19 cellular contexts compared by ENCODE assay signal in genomic region chr2:39948016-39948719, GRCh38.
A peak's percentile ranks its signal among the peaks of the same experiment; 100 is the strongest.
DNase-seq lines count a peak whose midpoint lies in the region; ATAC-seq, FAIRE-seq and TF ChIP-seq lines count a peak whose summit lies in the region.
"Had no signal": no experiment of that assay in that cellular context is flagged by ENCODE, and none has a peak within 500 bp of the region (broad histone marks: within the 10 kb centered on the region; RNA-seq: fewer than 3 reads in every experiment).

No MANE protein-coding gene starts in this region.

- H4K20me1 ChIP-seq in astrocyte (ENCODE audit: insufficient read depth, low read length), result no peaks in the 10 kb centered on the region
- no peaks in the 10 kb centered on the region for H4K20me1 ChIP-seq in osteoblast (ENCODE audit: insufficient read depth, low read length)

- H3K4me1 Mint-ChIP-seq in HFFc6 (ENCODE audit: low read depth) (peaks cover 60% of the 10 kb centered on the region), astrocyte (ENCODE audit: low read depth, unreplicated experiment) (peaks cover 8% of the 10 kb centered on the region), glutamatergic neuron (ENCODE audit: low read depth, unreplicated experiment) (no peaks in the 10 kb centered on the region)
- H3K4me1 Mint-ChIP-seq: activated naive CD4-positive, alpha-beta T cell treated with anti-CD3 and anti-CD28 coated beads, Interleukin-2, amount 50 U/mL, for 24 hours; neural crest cell had no signal

- H3K4me2 ChIP-seq in astrocyte (ENCODE audit: low read length) (peak overlapping the region; percentile 34), osteoblast (ENCODE audit: insufficient read depth, low read length) (peak overlapping the region; percentile 9)

- H3K9me3 ChIP-seq in astrocyte (ENCODE audit: insufficient read depth, low read depth, low read length), result no peaks in the 10 kb centered on the region
- H3K9me3 ChIP-seq in osteoblast (ENCODE audit: low read depth, low read length), result no peaks in the 10 kb centered on the region
- H3K9me3 ChIP-seq: Peyer's patch, thyroid gland had no signal

- H3K27me3 ChIP-seq in astrocyte (ENCODE audit: insufficient read depth, low read length), result no peaks in the 10 kb centered on the region
- no peaks in the 10 kb centered on the region for H3K27me3 ChIP-seq in osteoblast (ENCODE audit: insufficient read depth, low read length)
- H3K27me3 ChIP-seq: Peyer's patch, thyroid gland had no signal

- peak; percentile 22 for DNase-seq in Daoy (ENCODE audit: low read depth)
- DNase-seq in HFFc6, result peak; percentile 61
- DNase-seq in astrocyte (ENCODE audit: low read depth), result peak; percentile 75
- DNase-seq in osteoblast (ENCODE audit: insufficient read length, low spot score, missing footprints), result no peak
- no peak for DNase-seq in glutamatergic neuron
- no peak for DNase-seq in GM19240 (ENCODE audit: insufficient read length, low spot score)
- no peak for DNase-seq in nucleus accumbens (lab: John Stamatoyannopoulos, UW)
- DNase-seq: central memory CD4-positive, alpha-beta T cell; DND-41; NCI-H2107; NCI-H774; Peyer's patch; right cardiac atrium; stimulated activated CD4-positive, alpha-beta T cell treated with anti-CD3 and anti-CD28 coated beads, Interleukin-4, amount 100 ng/mL, for 1 hour; stimulated activated CD8-positive, alpha-beta memory T cell treated with anti-CD3 and anti-CD28 coated beads, Interleukin-4, amount 100 ng/mL, for 48 hours; thyroid gland had no signal

- no peak overlapping the region for H3K4me3 ChIP-seq in astrocyte (ENCODE audit: insufficient read depth, low read depth, low read length)
- H3K4me3 ChIP-seq in osteoblast (ENCODE audit: insufficient read depth, low read length), result no peak overlapping the region
- H3K4me3 ChIP-seq: Peyer's patch, thyroid gland had no signal

- H3K36me3 ChIP-seq in astrocyte (ENCODE audit: insufficient read depth, low read length) (no peaks in the 10 kb centered on the region), osteoblast (ENCODE audit: insufficient read depth, low read length) (no peaks in the 10 kb centered on the region)
- H3K36me3 ChIP-seq: Peyer's patch, thyroid gland had no signal

- ATAC-seq in GM21825 (IDR thresholded peaks at IDR 0.05; ENCODE audit: unreplicated experiment), result no peak
- ATAC-seq: right cardiac atrium had no signal

- TF ChIP-seq CTCF in HFFc6 (IDR thresholded peaks at IDR 0.05) (no peak), astrocyte (IDR thresholded peaks at IDR 0.05; ENCODE audit: insufficient read depth, low read depth, low read length) (no peak), osteoblast (IDR thresholded peaks at IDR 0.05; ENCODE audit: extremely low read depth, low read depth, low read length) (no peak), glutamatergic neuron (IDR thresholded peaks at IDR 0.05; ENCODE audit: partially characterized antibody, unreplicated experiment) (no peak)

- H3K9me3 Mint-ChIP-seq in HFFc6 (peaks cover 6% of the 10 kb centered on the region; the same call in 1 of the 2 replicates), astrocyte (ENCODE audit: unreplicated experiment) (no peaks in the 10 kb centered on the region), glutamatergic neuron (ENCODE audit: unreplicated experiment) (no peaks in the 10 kb centered on the region)
- H3K9me3 Mint-ChIP-seq: activated naive CD4-positive, alpha-beta T cell treated with anti-CD3 and anti-CD28 coated beads, Interleukin-2, amount 50 U/mL, for 24 hours; neural crest cell had no signal

- H3K27ac ChIP-seq in astrocyte (ENCODE audit: low read depth, low read length) (peak overlapping the region; percentile 45), osteoblast (ENCODE audit: low read depth, low read length) (peak overlapping the region; percentile 74)
- H3K27ac ChIP-seq: Peyer's patch, thyroid gland had no signal

- H3K36me3 Mint-ChIP-seq in HFFc6 (ENCODE audit: low read depth) (peaks cover 13% of the 10 kb centered on the region; the same call in 1 of the 2 replicates), astrocyte (ENCODE audit: low read depth, unreplicated experiment) (no peaks in the 10 kb centered on the region), glutamatergic neuron (ENCODE audit: unreplicated experiment) (no peaks in the 10 kb centered on the region)
- H3K36me3 Mint-ChIP-seq: activated naive CD4-positive, alpha-beta T cell treated with anti-CD3 and anti-CD28 coated beads, Interleukin-2, amount 50 U/mL, for 24 hours had no signal

- no peaks in the 10 kb centered on the region for H3K79me2 ChIP-seq in astrocyte (ENCODE audit: insufficient read depth, low read length)
- no peaks in the 10 kb centered on the region for H3K79me2 ChIP-seq in osteoblast (ENCODE audit: insufficient read depth, low read length)

- H3K27ac Mint-ChIP-seq in HFFc6 (peak overlapping the region; percentile 78), astrocyte (ENCODE audit: unreplicated experiment) (no peak overlapping the region), glutamatergic neuron (ENCODE audit: unreplicated experiment) (no peak overlapping the region)
- H3K27ac Mint-ChIP-seq: activated naive CD4-positive, alpha-beta T cell treated with anti-CD3 and anti-CD28 coated beads, Interleukin-2, amount 50 U/mL, for 24 hours had no signal

- no peaks in the 10 kb centered on the region for H3K27me3 Mint-ChIP-seq in HFFc6 (ENCODE audit: insufficient read depth)
- H3K27me3 Mint-ChIP-seq in astrocyte (ENCODE audit: low read depth, unreplicated experiment), result no peaks in the 10 kb centered on the region
- H3K27me3 Mint-ChIP-seq in glutamatergic neuron (ENCODE audit: unreplicated experiment), result no peaks in the 10 kb centered on the region

- no peak overlapping the region for H2AFZ ChIP-seq in astrocyte (ENCODE audit: low read depth, low read length)
- H2AFZ ChIP-seq in osteoblast (ENCODE audit: low read length), result no peak overlapping the region

- peak overlapping the region; percentile 7 for H3K9ac ChIP-seq in astrocyte (ENCODE audit: low read length)

- FAIRE-seq in astrocyte (lab: Jason Lieb, UNC), result peak; percentile 91

- H3K4me1 ChIP-seq in astrocyte (ENCODE audit: insufficient read depth, low read length) (peaks cover 14% of the 10 kb centered on the region), osteoblast (ENCODE audit: insufficient read depth, low read length) (peaks cover 25% of the 10 kb centered on the region)
- H3K4me1 ChIP-seq: Peyer's patch, thyroid gland had no signal

- H3K4me3 Mint-ChIP-seq in HFFc6 (peak overlapping the region; percentile 4; the same call in 1 of the 2 replicates), astrocyte (ENCODE audit: unreplicated experiment) (no peak overlapping the region), glutamatergic neuron (ENCODE audit: unreplicated experiment) (no peak overlapping the region)
- H3K4me3 Mint-ChIP-seq: activated naive CD4-positive, alpha-beta T cell treated with anti-CD3 and anti-CD28 coated beads, Interleukin-2, amount 50 U/mL, for 24 hours; neural crest cell had no signal

Comparison
In these comparisons a context has a peak if more than half of its experiments do, and no peak if none do; other contexts are left out.
1. DNase-seq: peak in Daoy (single experiment), HFFc6 (single experiment) and astrocyte (single experiment); none in osteoblast (single experiment), glutamatergic neuron (single experiment), GM19240 (single experiment) and nucleus accumbens (0 of 56).